1 cellular context compared by ENCODE assay signal in genomic region chr18:48944634-48945033, GRCh38.
TF ChIP-seq lines count a peak whose summit lies in the region.

No MANE protein-coding gene starts in this region.

TF ChIP-seq in A549, 52 proteins besides CTCF, POLR2A, EP300 and RAD21 (continued from another document):
- no peak for TF ChIP-seq PHF8 (IDR thresholded peaks at IDR 0.05; ENCODE audit: borderline replicate concordance, low read depth)
- no peak for TF ChIP-seq ZFP36 (IDR thresholded peaks at IDR 0.05; ENCODE audit: borderline replicate concordance, partially characterized antibody)
- TF ChIP-seq ZSCAN20 (CRISPR knock-in tag; IDR thresholded peaks at IDR 0.05): no peak
TF ChIP-seq in A549: peak in this region for 0.
